ENCODE assay signal across 1 cellular context in genomic region chr20:17944854-17945474, GRCh38.
TF ChIP-seq lines count a peak whose summit lies in the region.

No MANE protein-coding gene starts in this region.

TF ChIP-seq in IMR-90, 13 proteins besides CTCF, POLR2A, EP300 and RAD21:
- TF ChIP-seq MAZ (IDR thresholded peaks at IDR 0.05; ENCODE audit: borderline replicate concordance, low read depth, low read length) (no peak), USF2 (IDR thresholded peaks at IDR 0.05; ENCODE audit: low read depth, low read length) (no peak), RFX5 (IDR thresholded peaks at IDR 0.05; ENCODE audit: low read depth, low read length) (no peak)
TF ChIP-seq in IMR-90: peak in this region for 0.
